21 cellular contexts compared by ENCODE assay signal in genomic region chr2:219181531-219181930, GRCh38. TPM values are rescaled to one million over a fixed set of nuclear protein-coding genes. Genes with fewer than 3 reads are reported as not detected.
A peak's percentile ranks its signal among the peaks of the same experiment; 100 is the strongest.
DNase-seq lines count a peak whose midpoint lies in the region; ATAC-seq and TF ChIP-seq lines count a peak whose summit lies in the region.
"Had no signal": no experiment of that assay in that cellular context is flagged by ENCODE, and none has a peak within 500 bp of the region (broad histone marks: within the 10 kb centered on the region; RNA-seq: fewer than 3 reads in every experiment).

No MANE protein-coding gene starts in this region.

- H3K27ac ChIP-seq in colonic mucosa (no peak overlapping the region), heart right ventricle (no peak overlapping the region)
- H3K27ac ChIP-seq: body of pancreas, esophagus squamous epithelium, gastrocnemius medialis, stomach had no signal

- no peak for DNase-seq in activated CD8-positive, alpha-beta memory T cell treated with anti-CD3 and anti-CD28 coated beads, Interleukin-2, amount 10 ng/mL, durations not matched to agents 7 days and 5 days
- DNase-seq in activated CD8-positive, alpha-beta memory T cell treated with anti-CD3 and anti-CD28 coated beads, Interleukin-2, amount 50 U/mL, for 48 hours = no peak
- peak; percentile 10 for DNase-seq in colonic mucosa
- no peak for DNase-seq in stimulated activated effector memory CD8-positive, alpha-beta T cell treated with anti-CD3 and anti-CD28 coated beads, Interleukin-12 subunit alpha, Interleukin-12 subunit beta, amount 100 ng/mL, for 72 hours (ENCODE audit: low spot score in 2 of 2)
- no peak for DNase-seq in activated gamma-delta T cell (lab: John Stamatoyannopoulos, UW)
- DNase-seq in heart right ventricle = no peak
- DNase-seq: DMS 273 treated with DMSO at 0.1 percent for 48 hours; effector memory CD4-positive, alpha-beta T cell; esophagus squamous epithelium; gastrocnemius medialis; islet precursor cell; mucosa of descending colon; NCI-H1092; NCI-H1930; retina; stimulated activated CD4-positive, alpha-beta T cell treated with anti-CD3 and anti-CD28 coated beads, Interleukin-2, amount 100 ng/mL, for 48 hours; stomach; transverse colon had no signal

- H3K4me3 ChIP-seq in Loucy (ENCODE audit: low read length, poor library complexity, severe bottlenecking) (no peak overlapping the region), colonic mucosa (no peak overlapping the region), heart right ventricle (no peak overlapping the region)
- H3K4me3 ChIP-seq: body of pancreas, esophagus squamous epithelium, gastrocnemius medialis, mucosa of descending colon, stomach, transverse colon had no signal

- peak overlapping the region; percentile 81 for H3K27ac Mint-ChIP-seq in activated CD8-positive, alpha-beta memory T cell treated with anti-CD3 and anti-CD28 coated beads, Interleukin-2, amount 10 ng/mL, durations not matched to agents 7 days and 5 days
- H3K27ac Mint-ChIP-seq in stimulated activated effector memory CD8-positive, alpha-beta T cell treated with anti-CD3 and anti-CD28 coated beads, Interleukin-12 subunit alpha, Interleukin-12 subunit beta, amount 100 ng/mL, for 72 hours = peak overlapping the region; percentile 99

- H3K9me3 ChIP-seq in Loucy (ENCODE audit: insufficient read depth, low read depth, low read length) (no peaks in the 10 kb centered on the region), colonic mucosa (no peaks in the 10 kb centered on the region), heart right ventricle (no peaks in the 10 kb centered on the region)
- H3K9me3 ChIP-seq: body of pancreas, esophagus squamous epithelium, gastrocnemius medialis, mucosa of descending colon, stomach, transverse colon had no signal

- no peak overlapping the region for H2AFZ ChIP-seq in Loucy (ENCODE audit: low read length)

- H3K4me1 ChIP-seq in Loucy (ENCODE audit: insufficient read depth, low read length, poor library complexity, severe bottlenecking) = peaks cover 29% of the 10 kb centered on the region
- no peaks in the 10 kb centered on the region for H3K4me1 ChIP-seq in colonic mucosa
- H3K4me1 ChIP-seq in heart right ventricle = peaks cover 6 to 39% (median 19%) of the 10 kb centered on the region in 9 donors

- peaks cover 20% of the 10 kb centered on the region for H4K20me1 ChIP-seq in Loucy (ENCODE audit: insufficient read depth, low read length, poor library complexity, severe bottlenecking)

- H3K4me2 ChIP-seq in Loucy (ENCODE audit: low read depth, low read length, poor library complexity, severe bottlenecking) = peak overlapping the region; percentile 15

- CTCF ChIA-PET in activated CD8-positive, alpha-beta memory T cell treated with anti-CD3 and anti-CD28 coated beads, Interleukin-2, amount 10 ng/mL, durations not matched to agents 7 days and 5 days (lab: Charles Lee) = interaction anchor here (0.8 to 3.7 kb wide), 11 partner anchors 10 to 113 kb away, joined by 3 to 16 read pairs (median 7); partner anchors contain the start of genes DNAJB2 and ZFAND2B

- no peak for TF ChIP-seq CTCF in Loucy (conservative IDR thresholded peaks at IDR 0.05; ENCODE audit: low read length)
- no peak for TF ChIP-seq CTCF in colonic mucosa (IDR thresholded peaks at IDR 0.05)
- TF ChIP-seq CTCF in heart right ventricle (IDR thresholded peaks at IDR 0.05) = no peak

- H3K9me2 ChIP-seq in Loucy (replicated peaks; ENCODE audit: low read depth, low read length) = no peaks in the 10 kb centered on the region

- H3K79me2 ChIP-seq in Loucy (ENCODE audit: insufficient read depth, low read length) = peaks cover 37% of the 10 kb centered on the region

- intact Hi-C loops in colonic mucosa (cut with DNase I) (no loop called here), heart right ventricle (cut with DNase I) (no loop called here)

- H3K9me3 Mint-ChIP-seq in activated CD8-positive, alpha-beta memory T cell treated with anti-CD3 and anti-CD28 coated beads, Interleukin-2, amount 10 ng/mL, durations not matched to agents 7 days and 5 days (ENCODE audit: low read depth) = no peaks in the 10 kb centered on the region
- H3K9me3 Mint-ChIP-seq in stimulated activated effector memory CD8-positive, alpha-beta T cell treated with anti-CD3 and anti-CD28 coated beads, Interleukin-12 subunit alpha, Interleukin-12 subunit beta, amount 100 ng/mL, for 72 hours = no peaks in the 10 kb centered on the region

- H3K4me3 Mint-ChIP-seq in activated CD8-positive, alpha-beta memory T cell treated with anti-CD3 and anti-CD28 coated beads, Interleukin-2, amount 10 ng/mL, durations not matched to agents 7 days and 5 days = peak overlapping the region; percentile 13
- no peak overlapping the region for H3K4me3 Mint-ChIP-seq in stimulated activated effector memory CD8-positive, alpha-beta T cell treated with anti-CD3 and anti-CD28 coated beads, Interleukin-12 subunit alpha, Interleukin-12 subunit beta, amount 100 ng/mL, for 72 hours

- peaks cover 47% of the 10 kb centered on the region for H3K36me3 Mint-ChIP-seq in activated CD8-positive, alpha-beta memory T cell treated with anti-CD3 and anti-CD28 coated beads, Interleukin-2, amount 10 ng/mL, durations not matched to agents 7 days and 5 days
- peaks cover 87% of the 10 kb centered on the region for H3K36me3 Mint-ChIP-seq in stimulated activated effector memory CD8-positive, alpha-beta T cell treated with anti-CD3 and anti-CD28 coated beads, Interleukin-12 subunit alpha, Interleukin-12 subunit beta, amount 100 ng/mL, for 72 hours

- no peak overlapping the region for H3K9ac ChIP-seq in Loucy (ENCODE audit: low read depth, low read length, poor library complexity, severe bottlenecking)
- no peak overlapping the region for H3K9ac ChIP-seq in colonic mucosa (ENCODE audit: low read depth in 2 of 2, low read length in 2 of 2)

- peaks cover 9% of the 10 kb centered on the region; the same call in 1 of the 2 replicates for H3F3A ChIP-seq in Loucy (ENCODE audit: low read depth)

- peaks cover 41% of the 10 kb centered on the region; the same call in 1 of the 2 replicates for H3K36me3 ChIP-seq in Loucy (ENCODE audit: insufficient read depth, low read length)
- H3K36me3 ChIP-seq in colonic mucosa = peaks cover 15% of the 10 kb centered on the region
- peaks cover 0 to 68% (median 46%) of the 10 kb centered on the region in 9 donors for H3K36me3 ChIP-seq in heart right ventricle

- H3K4me1 Mint-ChIP-seq in activated CD8-positive, alpha-beta memory T cell treated with anti-CD3 and anti-CD28 coated beads, Interleukin-2, amount 10 ng/mL, durations not matched to agents 7 days and 5 days = peaks cover 55% of the 10 kb centered on the region
- peaks cover 48% of the 10 kb centered on the region for H3K4me1 Mint-ChIP-seq in stimulated activated effector memory CD8-positive, alpha-beta T cell treated with anti-CD3 and anti-CD28 coated beads, Interleukin-12 subunit alpha, Interleukin-12 subunit beta, amount 100 ng/mL, for 72 hours

- no peak for ATAC-seq in activated CD8-positive, alpha-beta memory T cell treated with anti-CD3 and anti-CD28 coated beads, Interleukin-2, amount 10 ng/mL, durations not matched to agents 7 days and 5 days
- ATAC-seq in stimulated activated effector memory CD8-positive, alpha-beta T cell treated with anti-CD3 and anti-CD28 coated beads, Interleukin-12 subunit alpha, Interleukin-12 subunit beta, amount 100 ng/mL, for 72 hours = no peak
- ATAC-seq in HG02571 (IDR thresholded peaks at IDR 0.05; ENCODE audit: unreplicated experiment) (no peak), heart right ventricle (no peak)
- ATAC-seq: body of pancreas, gastrocnemius medialis, mucosa of descending colon had no signal

- H3K27me3 Mint-ChIP-seq in activated CD8-positive, alpha-beta memory T cell treated with anti-CD3 and anti-CD28 coated beads, Interleukin-2, amount 10 ng/mL, durations not matched to agents 7 days and 5 days = no peaks in the 10 kb centered on the region

- 94 to 95% methylated on average over 6 of the region's 6 CpGs for WGBS in heart right ventricle, 2 donors

- H3K27me3 ChIP-seq in Loucy (ENCODE audit: insufficient read depth, low read length, poor library complexity, severe bottlenecking) (no peaks in the 10 kb centered on the region), colonic mucosa (no peaks in the 10 kb centered on the region), heart right ventricle (no peaks in the 10 kb centered on the region)
- H3K27me3 ChIP-seq: body of pancreas, esophagus squamous epithelium, gastrocnemius medialis, stomach, transverse colon had no signal

RNA-seq across cellular contexts. Expression of gene RETREG2, which starts 3.5 kb away (rescaled TPM):
- 100 to 1,000 TPM in 1 of 2 experiments, 10 to 100 TPM in 1; 95.8 to 110 TPM for total RNA-seq in activated CD8-positive, alpha-beta memory T cell treated with anti-CD3 and anti-CD28 coated beads, Interleukin-2, amount 10 ng/mL, durations not matched to agents 7 days and 5 days
- 100 to 1,000 TPM in 1 of 2 donors, 10 to 100 TPM in 1; 94.4 to 116 TPM for total RNA-seq in colonic mucosa
- 10 to 100 TPM; 24.1 to 47.3 (median 30.6) TPM for total RNA-seq in heart right ventricle
- 10 to 100 TPM; 11.3 to 39.0 TPM for polyA plus RNA-seq in heart right ventricle

RNA-seq across cellular contexts. Expression of gene CNPPD1, which starts 4.8 kb away (rescaled TPM):
- total RNA-seq in activated CD8-positive, alpha-beta memory T cell treated with anti-CD3 and anti-CD28 coated beads, Interleukin-2, amount 10 ng/mL, durations not matched to agents 7 days and 5 days = 10 to 100 TPM; 66.9 to 72.0 TPM
- total RNA-seq in colonic mucosa (10 to 100 TPM; 80.7 to 98.2 TPM), heart right ventricle (10 to 100 TPM; 52.5 to 80.6 (median 63.6) TPM)
- polyA plus RNA-seq in heart right ventricle = 10 to 100 TPM; 35.5 to 84.7 TPM

RNA-seq across cellular contexts. Expression of gene SLC23A3, which starts 11.7 kb away (rescaled TPM):
- 1 to 10 TPM; 2.6 to 3.2 TPM for total RNA-seq in activated CD8-positive, alpha-beta memory T cell treated with anti-CD3 and anti-CD28 coated beads, Interleukin-2, amount 10 ng/mL, durations not matched to agents 7 days and 5 days
- total RNA-seq in colonic mucosa = 10 to 100 TPM in 1 of 2 donors, 1 to 10 TPM in 1; 4.7 to 13.8 TPM
- total RNA-seq in heart right ventricle = 1 to 10 TPM in 2 of 10 donors, under 1 TPM in 8; 0.30 to 2.1 (median 0.47) TPM
- 1 to 10 TPM in 1 of 2 donors, under 1 TPM in 1; 0.28 to 1.8 TPM for polyA plus RNA-seq in heart right ventricle

RNA-seq across cellular contexts. Expression of gene NHEJ1, which starts 20.9 kb away (rescaled TPM):
- total RNA-seq in activated CD8-positive, alpha-beta memory T cell treated with anti-CD3 and anti-CD28 coated beads, Interleukin-2, amount 10 ng/mL, durations not matched to agents 7 days and 5 days = 10 to 100 TPM; 14.4 to 19.4 TPM
- total RNA-seq in colonic mucosa (10 to 100 TPM; 30.7 to 51.1 TPM), heart right ventricle (10 to 100 TPM in 1 of 10 donors, 1 to 10 TPM in 9; 4.7 to 12.0 (median 7.1) TPM)
- polyA plus RNA-seq in heart right ventricle = 1 to 10 TPM; 3.8 to 9.6 TPM

RNA-seq across cellular contexts. Expression of gene ZFAND2B, which starts 25.1 kb away (rescaled TPM):
- total RNA-seq in activated CD8-positive, alpha-beta memory T cell treated with anti-CD3 and anti-CD28 coated beads, Interleukin-2, amount 10 ng/mL, durations not matched to agents 7 days and 5 days = 10 to 100 TPM; 60.2 to 60.6 TPM
- total RNA-seq in colonic mucosa (10 to 100 TPM; 65.5 to 74.6 TPM), heart right ventricle (10 to 100 TPM; 11.5 to 19.2 (median 16.4) TPM)
- 10 to 100 TPM; 22.1 to 40.8 TPM for polyA plus RNA-seq in heart right ventricle
